Comparison of ENCODE assay signal across 8 cellular contexts in genomic region chr6:31862344-31863235, GRCh38. TPM values are rescaled to one million over a fixed set of nuclear protein-coding genes. Genes with fewer than 3 reads are reported as not detected.
A peak's percentile ranks its signal among the peaks of the same experiment; 100 is the strongest.
DNase-seq lines count a peak whose midpoint lies in the region; ATAC-seq and TF ChIP-seq lines count a peak whose summit lies in the region.

Gene NEU1, minus strand, starts transcription at chr6:31862821. Its CDS starts 45 bp downstream, at chr6:31862776.

- WGBS in GM23248 (ENCODE audit: low coverage in 1 of 2, low lambda C conversion rate in 2 of 2, missing lambda C conversion rate in 2 of 2), 2 experiments, result 0 to 1% methylated on average over 48 to 57 of the region's 64 CpGs
- 1% methylated on average over 35 of the region's 64 CpGs for WGBS in esophagus squamous epithelium, 2 donors

- no peak for TF ChIP-seq CTCF in DND-41 (IDR thresholded peaks at IDR 0.05; ENCODE audit: borderline replicate concordance, extremely low read depth, low read length, poor library complexity, severe bottlenecking)
- no peak for TF ChIP-seq CTCF in esophagus squamous epithelium (IDR thresholded peaks at IDR 0.05)

- ATAC-seq in DND-41 (ENCODE audit: insufficient read depth, low read depth), result peak; percentile 96

- H3K4me3 Mint-ChIP-seq in activated T-helper 1 cell treated with anti-CD3 and anti-CD28 coated beads, Interleukin-12 subunit alpha, Interleukin-12 subunit beta, Interleukin-2, Interleukin-4 antibody, amounts not matched to agents 30 ng/mL and 10 ng/mL and 1 ng/mL, durations not matched to agents 14 hours and 24 hours and 36 hours, result peak within 1 kb of the TSS; percentile 97

- intact Hi-C loops in activated T-helper 1 cell treated with anti-CD3 and anti-CD28 coated beads, Interleukin-12 subunit alpha, Interleukin-12 subunit beta, Interleukin-2, Interleukin-4 antibody, amounts not matched to agents 30 ng/mL and 10 ng/mL and 1 ng/mL, durations not matched to agents 14 hours and 24 hours and 36 hours (cut with micrococcal nuclease), result loop anchor here (1.0 to 10.0 kb wide), 11 partner anchors 28 to 1248 kb away; partner anchors contain the start of genes ABHD16A, BAG6, EHMT2 and MRPS18B
- intact Hi-C loops in esophagus squamous epithelium (cut with DNase I), result no loop called here

- peaks cover 15% of the 10 kb centered on the region for H3K36me3 ChIP-seq in DND-41 (ENCODE audit: insufficient read depth, low read length)
- no peaks in the 10 kb centered on the region; the same call in 1 of the 2 replicates for H3K36me3 ChIP-seq in GM23248 (ENCODE audit: low read depth)
- H3K36me3 ChIP-seq in esophagus squamous epithelium, result peaks cover 11 to 38% (median 15%) of the 10 kb centered on the region in 3 donors

- H3K27me3 Mint-ChIP-seq in activated T-helper 1 cell treated with anti-CD3 and anti-CD28 coated beads, Interleukin-12 subunit alpha, Interleukin-12 subunit beta, Interleukin-2, Interleukin-4 antibody, amounts not matched to agents 30 ng/mL and 10 ng/mL and 1 ng/mL, durations not matched to agents 14 hours and 24 hours and 36 hours (ENCODE audit: insufficient read depth), result peaks cover 3% of the 10 kb centered on the region

- H3K4me1 Mint-ChIP-seq in activated T-helper 1 cell treated with anti-CD3 and anti-CD28 coated beads, Interleukin-12 subunit alpha, Interleukin-12 subunit beta, Interleukin-2, Interleukin-4 antibody, amounts not matched to agents 30 ng/mL and 10 ng/mL and 1 ng/mL, durations not matched to agents 14 hours and 24 hours and 36 hours (ENCODE audit: low read depth), result peaks cover 37% of the 10 kb centered on the region

- in situ Hi-C loops in GM23248 (cut with MboI), result no loop called here

- DNase-seq in DND-41, result peak; percentile 100
- DNase-seq in GM23248, result peak; percentile 100
- peak; percentile 100 for DNase-seq in Kasumi-1 (lab: John Stamatoyannopoulos, UW)
- DNase-seq in RPMI7951 (ENCODE audit: low read depth), result peak; percentile 100
- DNase-seq in activated T-helper 1 cell treated with anti-CD3 and anti-CD28 coated beads, Interleukin-12 subunit alpha, Interleukin-12 subunit beta, Interleukin-2, Interleukin-4 antibody, amounts not matched to agents 30 ng/mL and 10 ng/mL and 1 ng/mL, durations not matched to agents 14 hours and 24 hours and 36 hours (ENCODE audit: low spot score), result peak; percentile 99
- DNase-seq in esophagus squamous epithelium (lab: John Stamatoyannopoulos, UW), result peak; percentile 99
- peak; percentile 100 for DNase-seq in myocyte (ENCODE audit: low read depth)
- peak; percentile 96 to 100 for DNase-seq in stimulated activated CD8-positive, alpha-beta memory T cell treated with anti-CD3 and anti-CD28 coated beads, Interleukin-7, amount 100 ng/mL, for 48 hours (ENCODE audit: extremely low read depth in 1 of 2, low read depth in 1 of 2)

- H3K4me2 ChIP-seq in DND-41 (ENCODE audit: insufficient read depth, low read length), result peak within 1 kb of the TSS; percentile 89
- H3K4me2 ChIP-seq in GM23248 (ENCODE audit: unreplicated experiment), result peak within 1 kb of the TSS; percentile 96

- H4K20me1 ChIP-seq in DND-41 (ENCODE audit: insufficient read depth, low read length) (no peaks in the 10 kb centered on the region), GM23248 (ENCODE audit: insufficient read depth) (no peaks in the 10 kb centered on the region)

- H3K4me3 ChIP-seq in DND-41 (ENCODE audit: low read depth in 1 of 2, low read length in 2 of 2) (peak within 1 kb of the TSS; percentile 58 to 72), GM23248 (peak within 1 kb of the TSS; percentile 90), esophagus squamous epithelium (peak within 1 kb of the TSS; percentile 54 to 95 (median 77))

- no peaks in the 10 kb centered on the region for H3K9me3 ChIP-seq in DND-41 (ENCODE audit: insufficient read depth, low read length, severe bottlenecking)
- no peaks in the 10 kb centered on the region for H3K9me3 ChIP-seq in GM23248 (ENCODE audit: low read depth)
- H3K9me3 ChIP-seq in esophagus squamous epithelium, result no peaks in the 10 kb centered on the region

- H3K4me1 ChIP-seq in DND-41 (ENCODE audit: insufficient read depth, low read length) (peaks cover 34% of the 10 kb centered on the region), GM23248 (ENCODE audit: insufficient read depth) (peaks cover 11% of the 10 kb centered on the region), esophagus squamous epithelium (peaks cover 7 to 34% (median 19%) of the 10 kb centered on the region in 3 donors)

- H3K79me2 ChIP-seq in DND-41 (ENCODE audit: insufficient read depth, low read length) (peaks cover 11% of the 10 kb centered on the region), GM23248 (ENCODE audit: insufficient read depth) (peaks cover 11% of the 10 kb centered on the region)

- peak in 3 of 4 donors; percentile 86 to 97 (median 94) for TF ChIP-seq POLR2A in esophagus squamous epithelium (IDR thresholded peaks at IDR 0.05)

- peak within 1 kb of the TSS; percentile 75 for H3K27ac ChIP-seq in DND-41 (ENCODE audit: low read length)
- H3K27ac ChIP-seq in GM23248, result peak within 1 kb of the TSS; percentile 81
- H3K27ac ChIP-seq in esophagus squamous epithelium, result peak within 1 kb of the TSS; percentile 77 to 94 (median 92)

- no peaks in the 10 kb centered on the region for H3K9me3 Mint-ChIP-seq in activated T-helper 1 cell treated with anti-CD3 and anti-CD28 coated beads, Interleukin-12 subunit alpha, Interleukin-12 subunit beta, Interleukin-2, Interleukin-4 antibody, amounts not matched to agents 30 ng/mL and 10 ng/mL and 1 ng/mL, durations not matched to agents 14 hours and 24 hours and 36 hours

- H3K27ac Mint-ChIP-seq in activated T-helper 1 cell treated with anti-CD3 and anti-CD28 coated beads, Interleukin-12 subunit alpha, Interleukin-12 subunit beta, Interleukin-2, Interleukin-4 antibody, amounts not matched to agents 30 ng/mL and 10 ng/mL and 1 ng/mL, durations not matched to agents 14 hours and 24 hours and 36 hours, result peak within 1 kb of the TSS; percentile 94

- H3K9ac ChIP-seq in DND-41 (ENCODE audit: low read depth, low read length) (peak within 1 kb of the TSS; percentile 66), GM23248 (peak within 1 kb of the TSS; percentile 82)

- no peaks in the 10 kb centered on the region for H3K9me2 ChIP-seq in GM23248 (ENCODE audit: insufficient read depth)

- peaks cover 7% of the 10 kb centered on the region for H3K36me3 Mint-ChIP-seq in activated T-helper 1 cell treated with anti-CD3 and anti-CD28 coated beads, Interleukin-12 subunit alpha, Interleukin-12 subunit beta, Interleukin-2, Interleukin-4 antibody, amounts not matched to agents 30 ng/mL and 10 ng/mL and 1 ng/mL, durations not matched to agents 14 hours and 24 hours and 36 hours (ENCODE audit: low read depth)

- H2AFZ ChIP-seq in DND-41 (ENCODE audit: low read depth, low read length) (peak within 1 kb of the TSS; percentile 89), GM23248 (peak within 1 kb of the TSS; percentile 94)

- no peaks in the 10 kb centered on the region for H3K27me3 ChIP-seq in DND-41 (ENCODE audit: insufficient read depth, low read length, poor library complexity)
- H3K27me3 ChIP-seq in GM23248 (replicated peaks; ENCODE audit: insufficient read depth), result no peaks in the 10 kb centered on the region
- no peaks in the 10 kb centered on the region for H3K27me3 ChIP-seq in esophagus squamous epithelium

- H3F3A ChIP-seq in GM23248 (ENCODE audit: insufficient read depth), result 0 out of 2 replicates have a peak, but pooled peaks cover 7% of the 10 kb centered on the region

RNA-seq across cellular contexts. Expression of gene NEU1, which starts in this region (rescaled TPM):
- total RNA-seq in GM23248 (2014; rRNA removed; shearing (Covaris generic)), result 38.3 and 40.2 TPM in 2 replicates
- 27.8 TPM in 2 replicates for polyA plus RNA-seq in GM23248 (2016; fragmentation: Nextera tagmentation; extraction: Ambion mirVana)
- total RNA-seq in RPMI7951 (2014; rRNA removed; shearing (Covaris generic)), result 55.3 and 66.7 TPM in 2 replicates
- total RNA-seq in activated T-helper 1 cell treated with anti-CD3 and anti-CD28 coated beads, Interleukin-12 subunit alpha, Interleukin-12 subunit beta, Interleukin-2, Interleukin-4 antibody, amounts not matched to agents 30 ng/mL and 10 ng/mL and 1 ng/mL, durations not matched to agents 14 hours and 24 hours and 36 hours, result 22.1 and 24.3 TPM in 2 replicates
- total RNA-seq in esophagus squamous epithelium (10 to 100 TPM; 13.6 to 23.6 (median 17.3) TPM), myocyte (128 and 187 TPM in 2 replicates)
- 65.8 TPM for polyA plus RNA-seq in myocyte (2012)

Comparison
In these comparisons a context has a peak if more than half of its experiments do, and no peak if none do; other contexts are left out.
1. Peak in every context shown above with its lines: DNase-seq, ATAC-seq, H3K4me3 ChIP-seq and H3K27ac ChIP-seq.